ENCODE assay signal across 2 cellular contexts in the genomic region with DNA sequence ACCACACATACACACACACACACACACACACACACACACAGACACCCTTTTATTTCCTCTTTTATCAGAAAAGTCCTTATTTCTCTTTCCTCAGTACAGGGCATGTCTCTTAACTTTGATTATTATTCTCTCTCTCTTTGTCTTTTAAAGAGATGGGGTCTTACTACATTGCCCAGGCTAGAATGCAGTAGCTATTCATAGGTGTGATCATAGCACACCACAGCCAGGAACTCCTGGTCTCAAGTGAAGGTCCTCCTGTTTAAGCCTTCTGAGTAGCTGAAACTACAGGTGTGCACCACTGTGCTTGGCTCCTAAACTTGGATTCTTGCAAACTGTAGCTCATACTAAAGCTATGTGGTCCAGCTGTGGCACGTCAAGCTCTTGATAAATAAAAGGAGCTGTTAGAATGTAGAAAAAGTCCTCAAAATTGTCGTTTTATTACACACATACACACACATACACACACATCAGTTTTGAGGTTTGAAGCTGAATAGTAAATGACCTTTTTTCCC.
A peak's percentile ranks its signal among the peaks of the same experiment; 100 is the strongest.
TF ChIP-seq lines count a peak whose summit lies in the region.

No MANE protein-coding gene starts in this region.

TF ChIP-seq in K562, 482 proteins besides CTCF, POLR2A, EP300 and RAD21 (continues in another document):
- TF ChIP-seq, protein P1, sequence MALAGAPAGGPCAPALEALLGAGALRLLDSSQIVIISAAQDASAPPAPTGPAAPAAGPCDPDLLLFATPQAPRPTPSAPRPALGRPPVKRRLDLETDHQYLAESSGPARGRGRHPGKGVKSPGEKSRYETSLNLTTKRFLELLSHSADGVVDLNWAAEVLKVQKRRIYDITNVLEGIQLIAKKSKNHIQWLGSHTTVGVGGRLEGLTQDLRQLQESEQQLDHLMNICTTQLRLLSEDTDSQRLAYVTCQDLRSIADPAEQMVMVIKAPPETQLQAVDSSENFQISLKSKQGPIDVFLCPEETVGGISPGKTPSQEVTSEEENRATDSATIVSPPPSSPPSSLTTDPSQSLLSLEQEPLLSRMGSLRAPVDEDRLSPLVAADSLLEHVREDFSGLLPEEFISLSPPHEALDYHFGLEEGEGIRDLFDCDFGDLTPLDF (CRISPR knock-in tag; IDR thresholded peaks at IDR 0.05), result no peak
- TF ChIP-seq, protein P2, sequence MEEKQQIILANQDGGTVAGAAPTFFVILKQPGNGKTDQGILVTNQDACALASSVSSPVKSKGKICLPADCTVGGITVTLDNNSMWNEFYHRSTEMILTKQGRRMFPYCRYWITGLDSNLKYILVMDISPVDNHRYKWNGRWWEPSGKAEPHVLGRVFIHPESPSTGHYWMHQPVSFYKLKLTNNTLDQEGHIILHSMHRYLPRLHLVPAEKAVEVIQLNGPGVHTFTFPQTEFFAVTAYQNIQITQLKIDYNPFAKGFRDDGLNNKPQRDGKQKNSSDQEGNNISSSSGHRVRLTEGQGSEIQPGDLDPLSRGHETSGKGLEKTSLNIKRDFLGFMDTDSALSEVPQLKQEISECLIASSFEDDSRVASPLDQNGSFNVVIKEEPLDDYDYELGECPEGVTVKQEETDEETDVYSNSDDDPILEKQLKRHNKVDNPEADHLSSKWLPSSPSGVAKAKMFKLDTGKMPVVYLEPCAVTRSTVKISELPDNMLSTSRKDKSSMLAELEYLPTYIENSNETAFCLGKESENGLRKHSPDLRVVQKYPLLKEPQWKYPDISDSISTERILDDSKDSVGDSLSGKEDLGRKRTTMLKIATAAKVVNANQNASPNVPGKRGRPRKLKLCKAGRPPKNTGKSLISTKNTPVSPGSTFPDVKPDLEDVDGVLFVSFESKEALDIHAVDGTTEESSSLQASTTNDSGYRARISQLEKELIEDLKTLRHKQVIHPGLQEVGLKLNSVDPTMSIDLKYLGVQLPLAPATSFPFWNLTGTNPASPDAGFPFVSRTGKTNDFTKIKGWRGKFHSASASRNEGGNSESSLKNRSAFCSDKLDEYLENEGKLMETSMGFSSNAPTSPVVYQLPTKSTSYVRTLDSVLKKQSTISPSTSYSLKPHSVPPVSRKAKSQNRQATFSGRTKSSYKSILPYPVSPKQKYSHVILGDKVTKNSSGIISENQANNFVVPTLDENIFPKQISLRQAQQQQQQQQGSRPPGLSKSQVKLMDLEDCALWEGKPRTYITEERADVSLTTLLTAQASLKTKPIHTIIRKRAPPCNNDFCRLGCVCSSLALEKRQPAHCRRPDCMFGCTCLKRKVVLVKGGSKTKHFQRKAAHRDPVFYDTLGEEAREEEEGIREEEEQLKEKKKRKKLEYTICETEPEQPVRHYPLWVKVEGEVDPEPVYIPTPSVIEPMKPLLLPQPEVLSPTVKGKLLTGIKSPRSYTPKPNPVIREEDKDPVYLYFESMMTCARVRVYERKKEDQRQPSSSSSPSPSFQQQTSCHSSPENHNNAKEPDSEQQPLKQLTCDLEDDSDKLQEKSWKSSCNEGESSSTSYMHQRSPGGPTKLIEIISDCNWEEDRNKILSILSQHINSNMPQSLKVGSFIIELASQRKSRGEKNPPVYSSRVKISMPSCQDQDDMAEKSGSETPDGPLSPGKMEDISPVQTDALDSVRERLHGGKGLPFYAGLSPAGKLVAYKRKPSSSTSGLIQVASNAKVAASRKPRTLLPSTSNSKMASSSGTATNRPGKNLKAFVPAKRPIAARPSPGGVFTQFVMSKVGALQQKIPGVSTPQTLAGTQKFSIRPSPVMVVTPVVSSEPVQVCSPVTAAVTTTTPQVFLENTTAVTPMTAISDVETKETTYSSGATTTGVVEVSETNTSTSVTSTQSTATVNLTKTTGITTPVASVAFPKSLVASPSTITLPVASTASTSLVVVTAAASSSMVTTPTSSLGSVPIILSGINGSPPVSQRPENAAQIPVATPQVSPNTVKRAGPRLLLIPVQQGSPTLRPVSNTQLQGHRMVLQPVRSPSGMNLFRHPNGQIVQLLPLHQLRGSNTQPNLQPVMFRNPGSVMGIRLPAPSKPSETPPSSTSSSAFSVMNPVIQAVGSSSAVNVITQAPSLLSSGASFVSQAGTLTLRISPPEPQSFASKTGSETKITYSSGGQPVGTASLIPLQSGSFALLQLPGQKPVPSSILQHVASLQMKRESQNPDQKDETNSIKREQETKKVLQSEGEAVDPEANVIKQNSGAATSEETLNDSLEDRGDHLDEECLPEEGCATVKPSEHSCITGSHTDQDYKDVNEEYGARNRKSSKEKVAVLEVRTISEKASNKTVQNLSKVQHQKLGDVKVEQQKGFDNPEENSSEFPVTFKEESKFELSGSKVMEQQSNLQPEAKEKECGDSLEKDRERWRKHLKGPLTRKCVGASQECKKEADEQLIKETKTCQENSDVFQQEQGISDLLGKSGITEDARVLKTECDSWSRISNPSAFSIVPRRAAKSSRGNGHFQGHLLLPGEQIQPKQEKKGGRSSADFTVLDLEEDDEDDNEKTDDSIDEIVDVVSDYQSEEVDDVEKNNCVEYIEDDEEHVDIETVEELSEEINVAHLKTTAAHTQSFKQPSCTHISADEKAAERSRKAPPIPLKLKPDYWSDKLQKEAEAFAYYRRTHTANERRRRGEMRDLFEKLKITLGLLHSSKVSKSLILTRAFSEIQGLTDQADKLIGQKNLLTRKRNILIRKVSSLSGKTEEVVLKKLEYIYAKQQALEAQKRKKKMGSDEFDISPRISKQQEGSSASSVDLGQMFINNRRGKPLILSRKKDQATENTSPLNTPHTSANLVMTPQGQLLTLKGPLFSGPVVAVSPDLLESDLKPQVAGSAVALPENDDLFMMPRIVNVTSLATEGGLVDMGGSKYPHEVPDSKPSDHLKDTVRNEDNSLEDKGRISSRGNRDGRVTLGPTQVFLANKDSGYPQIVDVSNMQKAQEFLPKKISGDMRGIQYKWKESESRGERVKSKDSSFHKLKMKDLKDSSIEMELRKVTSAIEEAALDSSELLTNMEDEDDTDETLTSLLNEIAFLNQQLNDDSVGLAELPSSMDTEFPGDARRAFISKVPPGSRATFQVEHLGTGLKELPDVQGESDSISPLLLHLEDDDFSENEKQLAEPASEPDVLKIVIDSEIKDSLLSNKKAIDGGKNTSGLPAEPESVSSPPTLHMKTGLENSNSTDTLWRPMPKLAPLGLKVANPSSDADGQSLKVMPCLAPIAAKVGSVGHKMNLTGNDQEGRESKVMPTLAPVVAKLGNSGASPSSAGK (IDR thresholded peaks at IDR 0.05), result no peak

TF ChIP-seq in HepG2, 621 proteins besides CTCF, POLR2A, EP300 and RAD21:
- no peak for TF ChIP-seq HDAC6 (IDR thresholded peaks at IDR 0.05; ENCODE audit: low read depth, low read length)
- peak; percentile 76 for TF ChIP-seq ZNF121 (CRISPR knock-in tag; IDR thresholded peaks at IDR 0.05)
- no peak for TF ChIP-seq ZFP90 (CRISPR knock-in tag; IDR thresholded peaks at IDR 0.05; ENCODE audit: borderline replicate concordance)
